In the genomic region with DNA sequence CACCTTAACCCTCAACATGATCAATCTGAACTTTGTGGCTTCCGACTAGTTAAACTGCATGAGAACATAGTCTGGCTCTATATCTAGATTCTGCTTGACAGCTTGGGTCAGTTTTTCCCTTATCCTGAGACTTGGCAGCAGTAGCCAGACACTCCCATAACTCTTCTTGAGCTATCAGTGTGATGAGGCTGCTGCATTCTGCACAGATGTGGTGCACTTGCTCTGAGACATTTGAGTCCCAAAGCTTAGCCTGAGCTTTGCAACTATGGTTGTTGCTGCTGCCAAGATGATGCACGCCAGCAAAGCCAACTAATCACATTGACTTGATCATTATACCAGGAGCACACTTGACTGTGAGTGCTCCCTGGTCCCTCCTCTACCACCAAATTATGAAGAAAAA, we compare ENCODE assay signal across 16 cellular contexts. TPM values are rescaled to one million over a fixed set of nuclear protein-coding genes. Genes with fewer than 3 reads are reported as not detected.
DNase-seq lines count a peak whose midpoint lies in the region; ATAC-seq and TF ChIP-seq lines count a peak whose summit lies in the region.
"Had no signal": no experiment of that assay in that cellular context is flagged by ENCODE, and none has a peak within 500 bp of the region (broad histone marks: within the 10 kb centered on the region; RNA-seq: fewer than 3 reads in every experiment).

No MANE protein-coding gene starts in this region.

- H3K4me1 ChIP-seq in right cardiac atrium (ENCODE audit: control insufficient read depth, insufficient read depth, low read length) (no peaks in the 10 kb centered on the region), left ventricle myocardium inferior (peaks cover 9% of the 10 kb centered on the region)
- H3K4me1 ChIP-seq: BE2C had no signal

- intact Hi-C loops in right cardiac atrium (cut with DNase I): no loop called here
- intact Hi-C loops in left ventricle myocardium inferior (cut with micrococcal nuclease): no loop called here

- H3K27ac ChIP-seq in right cardiac atrium (ENCODE audit: low read length) (no peak overlapping the region), left ventricle myocardium inferior (replicated peaks) (no peak overlapping the region), WERI-Rb-1 (no peak overlapping the region)
- H3K27ac ChIP-seq: RWPE1 had no signal

- TF ChIP-seq CTCF in left ventricle myocardium inferior (IDR thresholded peaks at IDR 0.05; ENCODE audit: borderline replicate concordance) (no peak), WERI-Rb-1 (IDR thresholded peaks at IDR 0.05; ENCODE audit: low read depth, low read length) (no peak), fibroblast of villous mesenchyme (IDR thresholded peaks at IDR 0.05; ENCODE audit: insufficient read depth, low read depth, low read length) (no peak)

- H3K9me3 ChIP-seq in right cardiac atrium (ENCODE audit: control insufficient read depth, low read length) (no peaks in the 10 kb centered on the region), left ventricle myocardium inferior (replicated peaks) (no peaks in the 10 kb centered on the region), WERI-Rb-1 (ENCODE audit: severe bottlenecking) (no peaks in the 10 kb centered on the region)
- H3K9me3 ChIP-seq: BE2C had no signal

- WGBS in right cardiac atrium: 37% methylated on average over 2 of the region's 2 CpGs

- DNase-seq in right cardiac atrium (no peak), left ventricle myocardium inferior (no peak), WERI-Rb-1 (peak; percentile 76), fibroblast of villous mesenchyme (ENCODE audit: low read depth) (peak; percentile 43), NCI-H1105 (lab: John Stamatoyannopoulos, UW) (no peak), cerebellar nuclear complex (lab: John Stamatoyannopoulos, UW) (no peak)
- no peak for DNase-seq in activated CD4-positive, CD25-positive, alpha-beta regulatory T cell (lab: John Stamatoyannopoulos, UW)
- DNase-seq: BE2C; CD4-positive, alpha-beta memory T cell; H7; NCI-H1417; NCI-H1930; NCI-H2171 treated with DMSO at 0.1 percent for 48 hours; NCI-H524 had no signal

- ATAC-seq in right cardiac atrium: peak; percentile 47 to 73
- no peak for ATAC-seq in GM21576 (IDR thresholded peaks at IDR 0.05; ENCODE audit: unreplicated experiment)

- H3K27me3 ChIP-seq in right cardiac atrium (ENCODE audit: control insufficient read depth, insufficient read depth): no peaks in the 10 kb centered on the region
- no peaks in the 10 kb centered on the region for H3K27me3 ChIP-seq in left ventricle myocardium inferior (ENCODE audit: low read depth)
- no peaks in the 10 kb centered on the region for H3K27me3 ChIP-seq in WERI-Rb-1 (ENCODE audit: insufficient read depth, low read depth, severe bottlenecking)

- H3K4me3 ChIP-seq in right cardiac atrium (ENCODE audit: low read length) (no peak overlapping the region), left ventricle myocardium inferior (no peak overlapping the region), WERI-Rb-1 (ENCODE audit: low read depth, low read length) (no peak overlapping the region), fibroblast of villous mesenchyme (ENCODE audit: low read depth, low read length) (no peak overlapping the region)

- H3K36me3 ChIP-seq in left ventricle myocardium inferior: no peaks in the 10 kb centered on the region
- H3K36me3 ChIP-seq in WERI-Rb-1: no peaks in the 10 kb centered on the region
- H3K36me3 ChIP-seq: BE2C had no signal

RNA-seq across cellular contexts. Expression of a gene that starts 36.2 kb away (rescaled TPM):
- total RNA-seq in right cardiac atrium: 10 to 100 TPM; 77.9 to 86.5 (median 83.6) TPM
- polyA plus RNA-seq in right cardiac atrium: 124 TPM
- total RNA-seq in left ventricle myocardium inferior: 88.7 TPM
- total RNA-seq in fibroblast of villous mesenchyme: 47.7 and 60.9 TPM in 2 replicates

Comparison
In these comparisons a context has a peak if more than half of its experiments do, and no peak if none do; other contexts are left out.
1. DNase-seq: peak in WERI-Rb-1 (single experiment) and fibroblast of villous mesenchyme (single experiment); none in right cardiac atrium (0 of 3), left ventricle myocardium inferior (single experiment), NCI-H1105 (single experiment), activated CD4-positive, CD25-positive, alpha-beta regulatory T cell (0 of 4) and cerebellar nuclear complex (0 of 2).